In genomic region chr3:44509985-44510360, GRCh38 we compare ENCODE assay signal across 1 cellular context.
TF ChIP-seq lines count a peak whose summit lies in the region.

No MANE protein-coding gene starts in this region.

TF ChIP-seq in K562, 482 proteins besides CTCF, POLR2A, EP300 and RAD21:
- TF ChIP-seq, protein P1, sequence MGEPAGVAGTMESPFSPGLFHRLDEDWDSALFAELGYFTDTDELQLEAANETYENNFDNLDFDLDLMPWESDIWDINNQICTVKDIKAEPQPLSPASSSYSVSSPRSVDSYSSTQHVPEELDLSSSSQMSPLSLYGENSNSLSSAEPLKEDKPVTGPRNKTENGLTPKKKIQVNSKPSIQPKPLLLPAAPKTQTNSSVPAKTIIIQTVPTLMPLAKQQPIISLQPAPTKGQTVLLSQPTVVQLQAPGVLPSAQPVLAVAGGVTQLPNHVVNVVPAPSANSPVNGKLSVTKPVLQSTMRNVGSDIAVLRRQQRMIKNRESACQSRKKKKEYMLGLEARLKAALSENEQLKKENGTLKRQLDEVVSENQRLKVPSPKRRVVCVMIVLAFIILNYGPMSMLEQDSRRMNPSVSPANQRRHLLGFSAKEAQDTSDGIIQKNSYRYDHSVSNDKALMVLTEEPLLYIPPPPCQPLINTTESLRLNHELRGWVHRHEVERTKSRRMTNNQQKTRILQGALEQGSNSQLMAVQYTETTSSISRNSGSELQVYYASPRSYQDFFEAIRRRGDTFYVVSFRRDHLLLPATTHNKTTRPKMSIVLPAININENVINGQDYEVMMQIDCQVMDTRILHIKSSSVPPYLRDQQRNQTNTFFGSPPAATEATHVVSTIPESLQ (CRISPR knock-in tag; IDR thresholded peaks at IDR 0.05) = peak; percentile 32; the same call in 1 of the 2 replicates
- no peak for TF ChIP-seq LEF1 (IDR thresholded peaks at IDR 0.05)
- TF ChIP-seq, protein P2, sequence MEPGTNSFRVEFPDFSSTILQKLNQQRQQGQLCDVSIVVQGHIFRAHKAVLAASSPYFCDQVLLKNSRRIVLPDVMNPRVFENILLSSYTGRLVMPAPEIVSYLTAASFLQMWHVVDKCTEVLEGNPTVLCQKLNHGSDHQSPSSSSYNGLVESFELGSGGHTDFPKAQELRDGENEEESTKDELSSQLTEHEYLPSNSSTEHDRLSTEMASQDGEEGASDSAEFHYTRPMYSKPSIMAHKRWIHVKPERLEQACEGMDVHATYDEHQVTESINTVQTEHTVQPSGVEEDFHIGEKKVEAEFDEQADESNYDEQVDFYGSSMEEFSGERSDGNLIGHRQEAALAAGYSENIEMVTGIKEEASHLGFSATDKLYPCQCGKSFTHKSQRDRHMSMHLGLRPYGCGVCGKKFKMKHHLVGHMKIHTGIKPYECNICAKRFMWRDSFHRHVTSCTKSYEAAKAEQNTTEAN (CRISPR knock-in tag; IDR thresholded peaks at IDR 0.05) = 0 out of 2 replicates have a peak, but pooled peaks have one; percentile 56
- TF ChIP-seq, protein P3, sequence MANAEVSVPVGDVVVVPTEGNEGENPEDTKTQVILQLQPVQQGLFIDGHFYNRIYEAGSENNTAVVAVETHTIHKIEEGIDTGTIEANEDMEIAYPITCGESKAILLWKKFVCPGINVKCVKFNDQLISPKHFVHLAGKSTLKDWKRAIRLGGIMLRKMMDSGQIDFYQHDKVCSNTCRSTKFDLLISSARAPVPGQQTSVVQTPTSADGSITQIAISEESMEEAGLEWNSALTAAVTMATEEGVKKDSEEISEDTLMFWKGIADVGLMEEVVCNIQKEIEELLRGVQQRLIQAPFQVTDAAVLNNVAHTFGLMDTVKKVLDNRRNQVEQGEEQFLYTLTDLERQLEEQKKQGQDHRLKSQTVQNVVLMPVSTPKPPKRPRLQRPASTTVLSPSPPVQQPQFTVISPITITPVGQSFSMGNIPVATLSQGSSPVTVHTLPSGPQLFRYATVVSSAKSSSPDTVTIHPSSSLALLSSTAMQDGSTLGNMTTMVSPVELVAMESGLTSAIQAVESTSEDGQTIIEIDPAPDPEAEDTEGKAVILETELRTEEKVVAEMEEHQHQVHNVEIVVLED (CRISPR knock-in tag; IDR thresholded peaks at IDR 0.05) = 0 out of 2 replicates have a peak, but pooled peaks have one; percentile 3
- peak; percentile 75; the same call in 1 of the 2 replicates for TF ChIP-seq ZNF655 (CRISPR knock-in tag; IDR thresholded peaks at IDR 0.05)
- TF ChIP-seq SMAD4 (CRISPR knock-in tag; conservative IDR thresholded peaks at IDR 0.05) = 0 out of 2 replicates have a peak, but pooled peaks have one; percentile 13
- TF ChIP-seq ETV1 (tag; conservative IDR thresholded peaks at IDR 0.05; ENCODE audit: low read depth) = peak; percentile 46; the same call in 1 of the 2 replicates
- no peak for TF ChIP-seq POLR3A (IDR thresholded peaks at IDR 0.05; ENCODE audit: borderline replicate concordance, extremely low read depth, insufficient read depth, insufficient read length)
- TF ChIP-seq PCBP1 (IDR thresholded peaks at IDR 0.05; ENCODE audit: low read depth, low read length, poor library complexity, severe bottlenecking) = no peak
- no peak for TF ChIP-seq ELF1 (tag; IDR thresholded peaks at IDR 0.05)
- 0 out of 2 replicates have a peak, but pooled peaks have one; percentile 18 for TF ChIP-seq ZNF644 (tag; IDR thresholded peaks at IDR 0.05; ENCODE audit: low read depth)
- no peak for TF ChIP-seq MEIS2 (IDR thresholded peaks at IDR 0.05; ENCODE audit: partially characterized antibody)
- 0 out of 2 replicates have a peak, but pooled peaks have one; percentile 31 for TF ChIP-seq DMBX1 (CRISPR knock-in tag; IDR thresholded peaks at IDR 0.05; ENCODE audit: borderline replicate concordance)
